Comparison of ENCODE assay signal across 37 cellular contexts in the genomic region with DNA sequence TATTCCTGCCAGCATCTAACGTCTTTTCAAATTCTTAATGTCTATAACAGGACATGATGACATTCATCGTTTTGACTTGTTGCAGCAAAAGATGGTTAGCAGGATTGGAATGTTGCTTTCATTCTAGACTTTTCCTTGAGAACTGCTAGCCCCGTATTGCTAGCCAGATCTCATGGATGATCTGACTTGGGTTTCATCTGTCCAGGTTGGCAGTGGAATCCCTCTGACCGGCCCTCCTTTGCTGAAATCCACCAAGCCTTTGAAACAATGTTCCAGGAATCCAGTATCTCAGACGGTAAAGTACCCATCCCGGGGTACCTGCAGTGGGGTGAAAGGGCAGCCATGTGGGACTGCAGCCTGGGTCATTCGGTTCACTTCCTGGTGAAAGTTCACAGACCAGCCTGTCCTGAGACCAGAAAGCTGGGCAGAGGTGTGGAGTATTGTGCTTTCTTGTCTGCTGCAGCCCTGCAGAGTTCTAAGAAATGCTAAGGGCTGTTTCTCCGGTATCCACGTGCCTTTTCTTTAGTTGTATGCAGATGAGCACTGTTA. TPM values are rescaled to one million over a fixed set of nuclear protein-coding genes. Genes with fewer than 3 reads are reported as not detected.
"Had no signal": no experiment of that assay in that cellular context is flagged by ENCODE, and none has a peak within 500 bp of the region (broad histone marks: within the 10 kb centered on the region; RNA-seq: fewer than 3 reads in every experiment).

No MANE protein-coding gene starts in this region.

- H3K4me3 Mint-ChIP-seq: activated CD4-positive, alpha-beta memory T cell treated with anti-CD3 and anti-CD28 coated beads for 36 hours; activated CD4-positive, alpha-beta T cell treated with anti-CD3 and anti-CD28 coated beads for 36 hours; activated CD4-positive, alpha-beta T cell treated with anti-CD3 and anti-CD28 coated beads, Interleukin-2, amount 10 ng/mL, durations not matched to agents 24 days and 14 days; activated CD8-positive, alpha-beta memory T cell treated with anti-CD3 and anti-CD28 coated beads, Interleukin-2, amount 10 ng/mL, durations not matched to agents 7 days and 5 days; activated CD8-positive, alpha-beta T cell treated with anti-CD3 and anti-CD28 coated beads, Interleukin-2, amount 10 ng/mL, durations not matched to agents 7 days and 5 days; activated naive CD4-positive, alpha-beta T cell treated with anti-CD3 and anti-CD28 coated beads for 36 hours; activated naive CD4-positive, alpha-beta T cell treated with anti-CD3 and anti-CD28 coated beads, Interleukin-2, amount 50 U/mL, for 24 hours; activated naive CD8-positive, alpha-beta T cell treated with anti-CD3 and anti-CD28 coated beads for 36 hours; activated naive CD8-positive, alpha-beta T cell treated with anti-CD3 and anti-CD28 coated beads, Interleukin-2, amount 50 U/mL, for 24 hours; activated T-helper 1 cell treated with anti-CD3 and anti-CD28 coated beads, Interleukin-12 subunit alpha, Interleukin-12 subunit beta, Interleukin-2, Interleukin-4 antibody, amounts not matched to agents 30 ng/mL and 10 ng/mL and 1 ng/mL, durations not matched to agents 14 hours and 24 hours and 36 hours; brain; effector memory CD8-positive, alpha-beta T cell had no signal

- H3K27ac ChIP-seq: adrenal gland, esophagus muscularis mucosa, foreskin keratinocyte had no signal

- DNase-seq: activated CD4-positive, alpha-beta memory T cell treated with anti-CD3 and anti-CD28 coated beads for 36 hours; activated CD4-positive, alpha-beta T cell treated with anti-CD3 and anti-CD28 coated beads for 36 hours; activated CD4-positive, alpha-beta T cell treated with anti-CD3 and anti-CD28 coated beads, Interleukin-2, amount 10 ng/mL, durations not matched to agents 24 days and 14 days; activated CD4-positive, CD25-positive, alpha-beta regulatory T cell; activated CD4-positive, CD25-positive, alpha-beta regulatory T cell treated with anti-CD3 and anti-CD28 coated beads, Interleukin-2, amount 50 U/mL, for 72 hours; activated CD8-positive, alpha-beta memory T cell treated with anti-CD3 and anti-CD28 coated beads, Interleukin-2, amount 10 ng/mL, durations not matched to agents 7 days and 5 days; activated CD8-positive, alpha-beta memory T cell treated with anti-CD3 and anti-CD28 coated beads, Interleukin-2, amount 50 U/mL, for 4 hours; activated CD8-positive, alpha-beta T cell treated with anti-CD3 and anti-CD28 coated beads, Interleukin-2, amount 10 ng/mL, durations not matched to agents 7 days and 5 days; activated effector memory CD4-positive, alpha-beta T cell treated with anti-CD3 and anti-CD28 coated beads, Interleukin-2, amount 50 U/mL, for 16 hours; activated naive CD4-positive, alpha-beta T cell treated with anti-CD3 and anti-CD28 coated beads for 36 hours; activated naive CD8-positive, alpha-beta T cell treated with anti-CD3 and anti-CD28 coated beads for 36 hours; activated naive CD8-positive, alpha-beta T cell treated with anti-CD3 and anti-CD28 coated beads, Interleukin-2, amount 50 U/mL, for 24 hours; activated T-cell treated with anti-CD3 and anti-CD28 coated beads, Interleukin-2, amount 50 U/mL, for 1 hour; activated T-cell treated with anti-CD3 and anti-CD28 coated beads, Interleukin-2, amount 50 U/mL, for 48 hours; adrenal gland; amygdala; aorta; caudate nucleus; cortex of kidney; dermis blood vessel endothelial cell; effector CD4-positive, alpha-beta T cell; effector memory CD8-positive, alpha-beta T cell; erythroblast; foreskin keratinocyte; T-helper 2 cell had no signal

- H3K27me3 Mint-ChIP-seq: activated CD4-positive, alpha-beta memory T cell treated with anti-CD3 and anti-CD28 coated beads for 36 hours; activated CD4-positive, alpha-beta T cell treated with anti-CD3 and anti-CD28 coated beads for 36 hours; activated CD4-positive, alpha-beta T cell treated with anti-CD3 and anti-CD28 coated beads, Interleukin-2, amount 10 ng/mL, durations not matched to agents 24 days and 14 days; activated CD8-positive, alpha-beta memory T cell treated with anti-CD3 and anti-CD28 coated beads, Interleukin-2, amount 10 ng/mL, durations not matched to agents 7 days and 5 days; activated naive CD4-positive, alpha-beta T cell treated with anti-CD3 and anti-CD28 coated beads, Interleukin-2, amount 50 U/mL, for 24 hours; activated naive CD8-positive, alpha-beta T cell treated with anti-CD3 and anti-CD28 coated beads for 36 hours; activated naive CD8-positive, alpha-beta T cell treated with anti-CD3 and anti-CD28 coated beads, Interleukin-2, amount 50 U/mL, for 24 hours; brain; effector memory CD8-positive, alpha-beta T cell had no signal

- H3K4me3 ChIP-seq: adrenal gland, esophagus muscularis mucosa, gastroesophageal sphincter had no signal

- H3K27ac Mint-ChIP-seq: activated CD4-positive, alpha-beta memory T cell treated with anti-CD3 and anti-CD28 coated beads for 36 hours; activated CD4-positive, alpha-beta T cell treated with anti-CD3 and anti-CD28 coated beads for 36 hours; activated CD4-positive, alpha-beta T cell treated with anti-CD3 and anti-CD28 coated beads, Interleukin-2, amount 10 ng/mL, durations not matched to agents 24 days and 14 days; activated CD8-positive, alpha-beta memory T cell treated with anti-CD3 and anti-CD28 coated beads, Interleukin-2, amount 10 ng/mL, durations not matched to agents 7 days and 5 days; activated CD8-positive, alpha-beta T cell treated with anti-CD3 and anti-CD28 coated beads, Interleukin-2, amount 10 ng/mL, durations not matched to agents 7 days and 5 days; activated naive CD4-positive, alpha-beta T cell treated with anti-CD3 and anti-CD28 coated beads for 36 hours; activated naive CD4-positive, alpha-beta T cell treated with anti-CD3 and anti-CD28 coated beads, Interleukin-2, amount 50 U/mL, for 24 hours; activated naive CD8-positive, alpha-beta T cell treated with anti-CD3 and anti-CD28 coated beads for 36 hours; activated naive CD8-positive, alpha-beta T cell treated with anti-CD3 and anti-CD28 coated beads, Interleukin-2, amount 50 U/mL, for 24 hours; activated T-helper 1 cell treated with anti-CD3 and anti-CD28 coated beads, Interleukin-12 subunit alpha, Interleukin-12 subunit beta, Interleukin-2, Interleukin-4 antibody, amounts not matched to agents 30 ng/mL and 10 ng/mL and 1 ng/mL, durations not matched to agents 14 hours and 24 hours and 36 hours; activated T-helper 2 cell treated with anti-CD3 and anti-CD28 coated beads, Interferon-gamma antibody, Interleukin-2, Interleukin-4, amounts not matched to agents 10 μg/mL and 5 μg/mL and 100 μg/mL, durations not matched to agents 14 hours and 24 hours and 36 hours; brain; effector memory CD8-positive, alpha-beta T cell had no signal

- ATAC-seq: activated CD4-positive, alpha-beta T cell treated with anti-CD3 and anti-CD28 coated beads for 36 hours; activated CD8-positive, alpha-beta memory T cell treated with anti-CD3 and anti-CD28 coated beads, Interleukin-2, amount 10 ng/mL, durations not matched to agents 7 days and 5 days; activated CD8-positive, alpha-beta T cell treated with anti-CD3 and anti-CD28 coated beads, Interleukin-2, amount 10 ng/mL, durations not matched to agents 7 days and 5 days; activated naive CD8-positive, alpha-beta T cell treated with anti-CD3 and anti-CD28 coated beads, Interleukin-2, amount 50 U/mL, for 24 hours; effector memory CD8-positive, alpha-beta T cell; foreskin keratinocyte; gastroesophageal sphincter had no signal

- H3K9me3 Mint-ChIP-seq: activated CD4-positive, alpha-beta memory T cell treated with anti-CD3 and anti-CD28 coated beads for 36 hours; activated CD4-positive, alpha-beta T cell treated with anti-CD3 and anti-CD28 coated beads, Interleukin-2, amount 10 ng/mL, durations not matched to agents 24 days and 14 days; activated naive CD4-positive, alpha-beta T cell treated with anti-CD3 and anti-CD28 coated beads for 36 hours; activated naive CD4-positive, alpha-beta T cell treated with anti-CD3 and anti-CD28 coated beads, Interleukin-2, amount 50 U/mL, for 24 hours; activated naive CD8-positive, alpha-beta T cell treated with anti-CD3 and anti-CD28 coated beads for 36 hours; activated naive CD8-positive, alpha-beta T cell treated with anti-CD3 and anti-CD28 coated beads, Interleukin-2, amount 50 U/mL, for 24 hours; activated T-helper 1 cell treated with anti-CD3 and anti-CD28 coated beads, Interleukin-12 subunit alpha, Interleukin-12 subunit beta, Interleukin-2, Interleukin-4 antibody, amounts not matched to agents 30 ng/mL and 10 ng/mL and 1 ng/mL, durations not matched to agents 14 hours and 24 hours and 36 hours; activated T-helper 2 cell treated with anti-CD3 and anti-CD28 coated beads, Interferon-gamma antibody, Interleukin-2, Interleukin-4, amounts not matched to agents 10 μg/mL and 5 μg/mL and 100 μg/mL, durations not matched to agents 14 hours and 24 hours and 36 hours; brain; effector memory CD8-positive, alpha-beta T cell had no signal

- H3K27me3 ChIP-seq: adrenal gland, esophagus muscularis mucosa, foreskin keratinocyte, gastroesophageal sphincter had no signal

- FAIRE-seq: bronchial epithelial cell, colon had no signal

- H3K9me3 ChIP-seq: adrenal gland, esophagus muscularis mucosa, gastroesophageal sphincter had no signal

- H3K4me1 ChIP-seq: adrenal gland, foreskin keratinocyte had no signal

- H3K4me1 Mint-ChIP-seq: activated CD4-positive, alpha-beta T cell treated with anti-CD3 and anti-CD28 coated beads for 36 hours; activated CD4-positive, alpha-beta T cell treated with anti-CD3 and anti-CD28 coated beads, Interleukin-2, amount 10 ng/mL, durations not matched to agents 24 days and 14 days; activated CD8-positive, alpha-beta memory T cell treated with anti-CD3 and anti-CD28 coated beads, Interleukin-2, amount 10 ng/mL, durations not matched to agents 7 days and 5 days; activated naive CD4-positive, alpha-beta T cell treated with anti-CD3 and anti-CD28 coated beads, Interleukin-2, amount 50 U/mL, for 24 hours; activated naive CD8-positive, alpha-beta T cell treated with anti-CD3 and anti-CD28 coated beads for 36 hours; activated naive CD8-positive, alpha-beta T cell treated with anti-CD3 and anti-CD28 coated beads, Interleukin-2, amount 50 U/mL, for 24 hours; brain had no signal

RNA-seq across cellular contexts. Expression of a gene that starts 16.7 kb away (rescaled TPM):
- total RNA-seq: activated CD4-positive, alpha-beta memory T cell treated with anti-CD3 and anti-CD28 coated beads for 36 hours; activated CD4-positive, alpha-beta T cell treated with anti-CD3 and anti-CD28 coated beads for 36 hours; activated CD4-positive, alpha-beta T cell treated with anti-CD3 and anti-CD28 coated beads, Interleukin-2, amount 10 ng/mL, durations not matched to agents 24 days and 14 days; activated CD8-positive, alpha-beta memory T cell treated with anti-CD3 and anti-CD28 coated beads for 36 hours; activated CD8-positive, alpha-beta memory T cell treated with anti-CD3 and anti-CD28 coated beads, Interleukin-2, amount 10 ng/mL, durations not matched to agents 7 days and 5 days; activated CD8-positive, alpha-beta T cell treated with anti-CD3 and anti-CD28 coated beads, Interleukin-2, amount 10 ng/mL, durations not matched to agents 7 days and 5 days; activated naive CD4-positive, alpha-beta T cell treated with anti-CD3 and anti-CD28 coated beads for 36 hours; activated naive CD8-positive, alpha-beta T cell treated with anti-CD3 and anti-CD28 coated beads for 36 hours; activated T-helper 1 cell treated with anti-CD3 and anti-CD28 coated beads, Interleukin-12 subunit alpha, Interleukin-12 subunit beta, Interleukin-2, Interleukin-4 antibody, amounts not matched to agents 30 ng/mL and 10 ng/mL and 1 ng/mL, durations not matched to agents 14 hours and 24 hours and 36 hours; activated T-helper 2 cell treated with anti-CD3 and anti-CD28 coated beads, Interferon-gamma antibody, Interleukin-2, Interleukin-4, amounts not matched to agents 10 μg/mL and 5 μg/mL and 100 μg/mL, durations not matched to agents 14 hours and 24 hours and 36 hours; adrenal gland; aorta; bronchial epithelial cell; chondrocyte; dermis blood vessel endothelial cell; esophagus muscularis mucosa; foreskin keratinocyte; gastroesophageal sphincter; glomerular endothelial cell; T-helper 1 cell treated with Interleukin-12 subunit alpha and Interleukin-12 subunit beta and Interleukin-4 antibody, amounts not matched to agents 30 ng/mL and 1 ng/mL, for 36 hours had no signal
- polyA plus RNA-seq: adrenal gland, aorta, foreskin keratinocyte had no signal

RNA-seq across cellular contexts. Expression of a gene that starts 59.1 kb away (rescaled TPM):
- total RNA-seq: activated CD4-positive, alpha-beta memory T cell treated with anti-CD3 and anti-CD28 coated beads for 36 hours; activated CD4-positive, alpha-beta T cell treated with anti-CD3 and anti-CD28 coated beads for 36 hours; activated CD4-positive, alpha-beta T cell treated with anti-CD3 and anti-CD28 coated beads, Interleukin-2, amount 10 ng/mL, durations not matched to agents 24 days and 14 days; activated CD8-positive, alpha-beta memory T cell treated with anti-CD3 and anti-CD28 coated beads for 36 hours; activated CD8-positive, alpha-beta memory T cell treated with anti-CD3 and anti-CD28 coated beads, Interleukin-2, amount 10 ng/mL, durations not matched to agents 7 days and 5 days; activated CD8-positive, alpha-beta T cell treated with anti-CD3 and anti-CD28 coated beads, Interleukin-2, amount 10 ng/mL, durations not matched to agents 7 days and 5 days; activated naive CD4-positive, alpha-beta T cell treated with anti-CD3 and anti-CD28 coated beads for 36 hours; activated naive CD8-positive, alpha-beta T cell treated with anti-CD3 and anti-CD28 coated beads for 36 hours; activated T-helper 1 cell treated with anti-CD3 and anti-CD28 coated beads, Interleukin-12 subunit alpha, Interleukin-12 subunit beta, Interleukin-2, Interleukin-4 antibody, amounts not matched to agents 30 ng/mL and 10 ng/mL and 1 ng/mL, durations not matched to agents 14 hours and 24 hours and 36 hours; activated T-helper 2 cell treated with anti-CD3 and anti-CD28 coated beads, Interferon-gamma antibody, Interleukin-2, Interleukin-4, amounts not matched to agents 10 μg/mL and 5 μg/mL and 100 μg/mL, durations not matched to agents 14 hours and 24 hours and 36 hours; aorta; glomerular endothelial cell; T-helper 1 cell treated with Interleukin-12 subunit alpha and Interleukin-12 subunit beta and Interleukin-4 antibody, amounts not matched to agents 30 ng/mL and 1 ng/mL, for 36 hours had no signal
